9 cellular contexts compared by ENCODE assay signal in genomic region chr1:217747156-217747769, GRCh38.
DNase-seq lines count a peak whose midpoint lies in the region; TF ChIP-seq lines count a peak whose summit lies in the region.
"Had no signal": no experiment of that assay in that cellular context is flagged by ENCODE, and none has a peak within 500 bp of the region (broad histone marks: within the 10 kb centered on the region; RNA-seq: fewer than 3 reads in every experiment).

No MANE protein-coding gene starts in this region.

- H3K4me2 ChIP-seq in Karpas-422 (ENCODE audit: low read depth, low read length, poor library complexity, severe bottlenecking) = no peak overlapping the region
- H3K4me2 ChIP-seq: BLaER1 treated with 17β-estradiol and CSF1 and Interleukin-3, amounts not matched to agents 10 nM and 100 nM had no signal

- H3K4me1 ChIP-seq in Karpas-422 (ENCODE audit: low read length) (no peaks in the 10 kb centered on the region), thyroid gland (no peaks in the 10 kb centered on the region)
- H3K4me1 ChIP-seq: BLaER1 treated with 17β-estradiol and CSF1 and Interleukin-3, amounts not matched to agents 10 nM and 100 nM had no signal

- intact Hi-C loops in thyroid gland (cut with DNase I) = no loop called here

- H4K20me1 ChIP-seq in Karpas-422 (ENCODE audit: insufficient read depth, low read depth, low read length) = no peaks in the 10 kb centered on the region
- H4K20me1 ChIP-seq: BLaER1 treated with 17β-estradiol and CSF1 and Interleukin-3, amounts not matched to agents 10 nM and 100 nM had no signal

- no peaks in the 10 kb centered on the region for H3K9me2 ChIP-seq in Karpas-422 (replicated peaks; ENCODE audit: insufficient read depth, low read length)

- TF ChIP-seq CTCF in fibroblast of villous mesenchyme (IDR thresholded peaks at IDR 0.05; ENCODE audit: insufficient read depth, low read depth, low read length) = peak; percentile 73
- TF ChIP-seq CTCF in thyroid gland (IDR thresholded peaks at IDR 0.05) = peak in 5 of 6 experiments; percentile 5 to 73 (median 50)

- H2AFZ ChIP-seq in Karpas-422 (ENCODE audit: low read length) = no peak overlapping the region

- no peak overlapping the region for H3K9ac ChIP-seq in Karpas-422 (ENCODE audit: low read length)
- H3K9ac ChIP-seq: BLaER1 treated with 17β-estradiol and CSF1 and Interleukin-3, amounts not matched to agents 10 nM and 100 nM had no signal

- H3K27ac ChIP-seq in Karpas-422 (ENCODE audit: low read length) (no peak overlapping the region), thyroid gland (no peak overlapping the region)
- H3K27ac ChIP-seq: BLaER1 treated with 17β-estradiol and CSF1 and Interleukin-3, amounts not matched to agents 10 nM and 100 nM had no signal

- WGBS in thyroid gland, 2 donors = 86 to 88% methylated on average over 2 of the region's 2 CpGs

- in situ Hi-C loops in SK-MEL-5 (cut with HindIII; ENCODE audit: low pct_unique_long_range_greater_than_20kb, low sequenced_read_pairs) = no loop called here

- DNase-seq in NCI-H1092 treated with DMSO at 0.1 percent for 48 hours (lab: John Stamatoyannopoulos, UW) = peak; percentile 60
- DNase-seq in NCI-H1092 (lab: John Stamatoyannopoulos, UW) = no peak
- peak; percentile 65 for DNase-seq in Karpas-422
- DNase-seq in SK-MEL-5 (ENCODE audit: low read depth, low spot score) = peak; percentile 54
- peak; percentile 37 for DNase-seq in fibroblast of villous mesenchyme (ENCODE audit: low read depth)
- no peak for DNase-seq in thyroid gland
- DNase-seq in activated naive CD4-positive, alpha-beta T cell treated with anti-CD3 and anti-CD28 coated beads, Interleukin-2, amount 50 U/mL, for 16 hours = no peak
- DNase-seq in T-helper 9 cell = no peak

- TF ChIP-seq POLR2A in thyroid gland (IDR thresholded peaks at IDR 0.05) = no peak

- no peak overlapping the region for H3K4me3 ChIP-seq in Karpas-422 (ENCODE audit: low read length)
- no peak overlapping the region for H3K4me3 ChIP-seq in fibroblast of villous mesenchyme (ENCODE audit: low read depth, low read length)
- H3K4me3 ChIP-seq in thyroid gland (replicated peaks in 1 of 3) = no peak overlapping the region
- H3K4me3 ChIP-seq: BLaER1 treated with 17β-estradiol and CSF1 and Interleukin-3, amounts not matched to agents 10 nM and 100 nM had no signal

- no peaks in the 10 kb centered on the region for H3K9me3 ChIP-seq in Karpas-422 (ENCODE audit: low read length)
- H3K9me3 ChIP-seq in thyroid gland = no peaks in the 10 kb centered on the region
- H3K9me3 ChIP-seq: BLaER1 treated with 17β-estradiol and CSF1 and Interleukin-3, amounts not matched to agents 10 nM and 100 nM had no signal

- H3K79me2 ChIP-seq in Karpas-422 (ENCODE audit: low read length) = no peaks in the 10 kb centered on the region

- H3K36me3 ChIP-seq in Karpas-422 (ENCODE audit: insufficient read depth, low read length) = no peaks in the 10 kb centered on the region
- no peaks in the 10 kb centered on the region for H3K36me3 ChIP-seq in thyroid gland
- H3K36me3 ChIP-seq: BLaER1 treated with 17β-estradiol and CSF1 and Interleukin-3, amounts not matched to agents 10 nM and 100 nM had no signal

- H3K27me3 ChIP-seq in Karpas-422 (ENCODE audit: low read length) (no peaks in the 10 kb centered on the region), thyroid gland (no peaks in the 10 kb centered on the region)
- H3K27me3 ChIP-seq: BLaER1 treated with 17β-estradiol and CSF1 and Interleukin-3, amounts not matched to agents 10 nM and 100 nM had no signal

Comparison
In these comparisons a context has a peak if more than half of its experiments do, and no peak if none do; other contexts are left out.
1. DNase-seq: peak in NCI-H1092 treated with DMSO at 0.1 percent for 48 hours (single experiment), Karpas-422 (single experiment), SK-MEL-5 (single experiment) and fibroblast of villous mesenchyme (single experiment); none in NCI-H1092 (single experiment), thyroid gland (0 of 2), activated naive CD4-positive, alpha-beta T cell treated with anti-CD3 and anti-CD28 coated beads, Interleukin-2, amount 50 U/mL, for 16 hours (single experiment) and T-helper 9 cell (single experiment).